19 cellular contexts compared by ENCODE assay signal in genomic region chr9:34428325-34428958, GRCh38. TPM values are rescaled to one million over a fixed set of nuclear protein-coding genes. Genes with fewer than 3 reads are reported as not detected.
DNase-seq lines count a peak whose midpoint lies in the region; ATAC-seq and TF ChIP-seq lines count a peak whose summit lies in the region.
"Had no signal": no experiment of that assay in that cellular context is flagged by ENCODE, and none has a peak within 500 bp of the region (broad histone marks: within the 10 kb centered on the region; RNA-seq: fewer than 3 reads in every experiment).

No MANE protein-coding gene starts in this region.

- intact Hi-C loops in left lung (cut with DNase I): no loop called here
- intact Hi-C loops in activated T-helper 2 cell treated with anti-CD3 and anti-CD28 coated beads, Interferon-gamma antibody, Interleukin-2, Interleukin-4, amounts not matched to agents 10 μg/mL and 5 μg/mL and 100 μg/mL, durations not matched to agents 14 hours and 24 hours and 36 hours (cut with micrococcal nuclease): no loop called here

- H3K9ac ChIP-seq in adipocyte (ENCODE audit: low read length): no peak overlapping the region

- no peaks in the 10 kb centered on the region for H3K9me3 Mint-ChIP-seq in activated T-helper 2 cell treated with anti-CD3 and anti-CD28 coated beads, Interferon-gamma antibody, Interleukin-2, Interleukin-4, amounts not matched to agents 10 μg/mL and 5 μg/mL and 100 μg/mL, durations not matched to agents 14 hours and 24 hours and 36 hours
- H3K9me3 Mint-ChIP-seq in stimulated activated effector memory CD8-positive, alpha-beta T cell treated with anti-CD3 and anti-CD28 coated beads, Interleukin-12 subunit alpha, Interleukin-12 subunit beta, amount 100 ng/mL, for 72 hours: no peaks in the 10 kb centered on the region
- H3K9me3 Mint-ChIP-seq: stimulated activated naive CD8-positive, alpha-beta T cell treated with anti-CD3 and anti-CD28 coated beads, Interleukin-15, amount 100 ng/mL, for 72 hours had no signal

- TF ChIP-seq CTCF in left lung (IDR thresholded peaks at IDR 0.05): no peak

- no peaks in the 10 kb centered on the region for H3K27me3 ChIP-seq in adipocyte (replicated peaks; ENCODE audit: control insufficient read depth, insufficient read depth, low read length)
- no peaks in the 10 kb centered on the region for H3K27me3 ChIP-seq in left lung
- H3K27me3 ChIP-seq: colonic mucosa, Peyer's patch had no signal

- H3K4me1 Mint-ChIP-seq in activated T-helper 2 cell treated with anti-CD3 and anti-CD28 coated beads, Interferon-gamma antibody, Interleukin-2, Interleukin-4, amounts not matched to agents 10 μg/mL and 5 μg/mL and 100 μg/mL, durations not matched to agents 14 hours and 24 hours and 36 hours (ENCODE audit: low read depth): no peaks in the 10 kb centered on the region
- peaks cover 5% of the 10 kb centered on the region for H3K4me1 Mint-ChIP-seq in stimulated activated effector memory CD8-positive, alpha-beta T cell treated with anti-CD3 and anti-CD28 coated beads, Interleukin-12 subunit alpha, Interleukin-12 subunit beta, amount 100 ng/mL, for 72 hours
- H3K4me1 Mint-ChIP-seq: stimulated activated naive CD8-positive, alpha-beta T cell treated with anti-CD3 and anti-CD28 coated beads, Interleukin-15, amount 100 ng/mL, for 72 hours had no signal

- peak; percentile 25 for DNase-seq in Ammon's horn (ENCODE audit: low spot score)
- DNase-seq in NCI-H1694 (lab: John Stamatoyannopoulos, UW): peak; percentile 34
- DNase-seq in adipocyte (ENCODE audit: low read depth): peak; percentile 29
- DNase-seq in left lung: no peak
- DNase-seq in NCI-H526 (lab: John Stamatoyannopoulos, UW): no peak
- no peak for DNase-seq in activated T-helper 2 cell treated with anti-CD3 and anti-CD28 coated beads, Interferon-gamma antibody, Interleukin-2, Interleukin-4, amounts not matched to agents 10 μg/mL and 5 μg/mL and 100 μg/mL, durations not matched to agents 14 hours and 24 hours and 36 hours (ENCODE audit: low spot score)
- no peak for DNase-seq in stimulated activated effector memory CD8-positive, alpha-beta T cell treated with anti-CD3 and anti-CD28 coated beads, Interleukin-12 subunit alpha, Interleukin-12 subunit beta, amount 100 ng/mL, for 72 hours (ENCODE audit: low spot score in 2 of 2)
- DNase-seq in COLO829 (ENCODE audit: low spot score): no peak
- DNase-seq: activated CD8-positive, alpha-beta memory T cell treated with anti-CD3 and anti-CD28 coated beads, Interleukin-2, amount 50 U/mL, for 48 hours; colonic mucosa; Karpas-422; mammary epithelial cell; NCI-H345; Peyer's patch; stimulated activated naive CD8-positive, alpha-beta T cell treated with anti-CD3 and anti-CD28 coated beads, Interleukin-15, amount 100 ng/mL, for 72 hours had no signal

- H3K9me3 ChIP-seq in adipocyte (ENCODE audit: control insufficient read depth, low read length) (no peaks in the 10 kb centered on the region), left lung (no peaks in the 10 kb centered on the region)
- H3K9me3 ChIP-seq: colonic mucosa, Peyer's patch had no signal

- no peak overlapping the region for H3K4me3 Mint-ChIP-seq in activated T-helper 2 cell treated with anti-CD3 and anti-CD28 coated beads, Interferon-gamma antibody, Interleukin-2, Interleukin-4, amounts not matched to agents 10 μg/mL and 5 μg/mL and 100 μg/mL, durations not matched to agents 14 hours and 24 hours and 36 hours (ENCODE audit: low read depth)
- no peak overlapping the region for H3K4me3 Mint-ChIP-seq in stimulated activated effector memory CD8-positive, alpha-beta T cell treated with anti-CD3 and anti-CD28 coated beads, Interleukin-12 subunit alpha, Interleukin-12 subunit beta, amount 100 ng/mL, for 72 hours
- H3K4me3 Mint-ChIP-seq: activated naive CD8-positive, alpha-beta T cell; stimulated activated naive CD8-positive, alpha-beta T cell treated with anti-CD3 and anti-CD28 coated beads, Interleukin-15, amount 100 ng/mL, for 72 hours had no signal

- H3K27me3 Mint-ChIP-seq in activated T-helper 2 cell treated with anti-CD3 and anti-CD28 coated beads, Interferon-gamma antibody, Interleukin-2, Interleukin-4, amounts not matched to agents 10 μg/mL and 5 μg/mL and 100 μg/mL, durations not matched to agents 14 hours and 24 hours and 36 hours (ENCODE audit: low read depth): no peaks in the 10 kb centered on the region
- H3K27me3 Mint-ChIP-seq: activated naive CD8-positive, alpha-beta T cell; stimulated activated naive CD8-positive, alpha-beta T cell treated with anti-CD3 and anti-CD28 coated beads, Interleukin-15, amount 100 ng/mL, for 72 hours had no signal

- ATAC-seq in left lung: peak; percentile 58
- no peak for ATAC-seq in stimulated activated effector memory CD8-positive, alpha-beta T cell treated with anti-CD3 and anti-CD28 coated beads, Interleukin-12 subunit alpha, Interleukin-12 subunit beta, amount 100 ng/mL, for 72 hours
- ATAC-seq: activated CD4-positive, CD25-positive, alpha-beta regulatory T cell treated with anti-CD3 and anti-CD28 coated beads, Interleukin-2, amount 50 U/mL, for 24 hours; HCT116; stimulated activated naive CD8-positive, alpha-beta T cell treated with anti-CD3 and anti-CD28 coated beads, Interleukin-15, amount 100 ng/mL, for 72 hours had no signal

- peaks cover 8% of the 10 kb centered on the region for H3K36me3 ChIP-seq in adipocyte (ENCODE audit: control insufficient read depth, insufficient read depth, low read length, severe bottlenecking)
- H3K36me3 ChIP-seq in left lung: no peaks in the 10 kb centered on the region
- H3K36me3 ChIP-seq: colonic mucosa, Peyer's patch had no signal

- peaks cover 16% of the 10 kb centered on the region for H3K4me1 ChIP-seq in adipocyte (ENCODE audit: control insufficient read depth, insufficient read depth, low read length)
- peaks cover 0 to 3% of the 10 kb centered on the region in 2 donors for H3K4me1 ChIP-seq in left lung
- H3K4me1 ChIP-seq: colonic mucosa, Peyer's patch had no signal

- H3K27ac ChIP-seq in left lung: no peak overlapping the region
- H3K27ac ChIP-seq: colonic mucosa, Peyer's patch had no signal

- H3K4me3 ChIP-seq in adipocyte (ENCODE audit: low read length): no peak overlapping the region
- H3K4me3 ChIP-seq in left lung: no peak overlapping the region
- H3K4me3 ChIP-seq: colonic mucosa, Peyer's patch had no signal

- H3K36me3 Mint-ChIP-seq in activated T-helper 2 cell treated with anti-CD3 and anti-CD28 coated beads, Interferon-gamma antibody, Interleukin-2, Interleukin-4, amounts not matched to agents 10 μg/mL and 5 μg/mL and 100 μg/mL, durations not matched to agents 14 hours and 24 hours and 36 hours (ENCODE audit: low read depth): no peaks in the 10 kb centered on the region
- H3K36me3 Mint-ChIP-seq in stimulated activated effector memory CD8-positive, alpha-beta T cell treated with anti-CD3 and anti-CD28 coated beads, Interleukin-12 subunit alpha, Interleukin-12 subunit beta, amount 100 ng/mL, for 72 hours: no peaks in the 10 kb centered on the region

- H3K27ac Mint-ChIP-seq in activated T-helper 2 cell treated with anti-CD3 and anti-CD28 coated beads, Interferon-gamma antibody, Interleukin-2, Interleukin-4, amounts not matched to agents 10 μg/mL and 5 μg/mL and 100 μg/mL, durations not matched to agents 14 hours and 24 hours and 36 hours: no peak overlapping the region
- no peak overlapping the region for H3K27ac Mint-ChIP-seq in stimulated activated effector memory CD8-positive, alpha-beta T cell treated with anti-CD3 and anti-CD28 coated beads, Interleukin-12 subunit alpha, Interleukin-12 subunit beta, amount 100 ng/mL, for 72 hours
- H3K27ac Mint-ChIP-seq: activated naive CD8-positive, alpha-beta T cell had no signal

RNA-seq across cellular contexts. Expression of gene FAM219A, which starts 29.9 kb away (rescaled TPM):
- total RNA-seq in left lung: 10 to 100 TPM; 18.0 to 23.0 TPM
- 17.3 and 19.7 TPM in 2 replicates for total RNA-seq in activated T-helper 2 cell treated with anti-CD3 and anti-CD28 coated beads, Interferon-gamma antibody, Interleukin-2, Interleukin-4, amounts not matched to agents 10 μg/mL and 5 μg/mL and 100 μg/mL, durations not matched to agents 14 hours and 24 hours and 36 hours

RNA-seq across cellular contexts. Expression of gene DNAI1, which starts 30.2 kb away (rescaled TPM):
- total RNA-seq in left lung: 1 to 10 TPM in 1 of 2 donors, under 1 TPM in 1; 0.29 to 4.1 TPM
- total RNA-seq in activated T-helper 2 cell treated with anti-CD3 and anti-CD28 coated beads, Interferon-gamma antibody, Interleukin-2, Interleukin-4, amounts not matched to agents 10 μg/mL and 5 μg/mL and 100 μg/mL, durations not matched to agents 14 hours and 24 hours and 36 hours: not detected in 2 replicates
- total RNA-seq: colonic mucosa, mammary epithelial cell, Peyer's patch, skeletal muscle tissue had no signal

RNA-seq across cellular contexts. Expression of gene MYORG, which starts 51.7 kb away (rescaled TPM):
- total RNA-seq in left lung: 10 to 100 TPM in 1 of 2 donors, 1 to 10 TPM in 1; 6.9 to 22.6 TPM
- 1.6 TPM in 2 replicates for total RNA-seq in activated T-helper 2 cell treated with anti-CD3 and anti-CD28 coated beads, Interferon-gamma antibody, Interleukin-2, Interleukin-4, amounts not matched to agents 10 μg/mL and 5 μg/mL and 100 μg/mL, durations not matched to agents 14 hours and 24 hours and 36 hours

Comparison
In these comparisons a context has a peak if more than half of its experiments do, and no peak if none do; other contexts are left out.
1. DNase-seq: peak in Ammon's horn (single experiment), NCI-H1694 (single experiment) and adipocyte (single experiment); none in left lung (0 of 2), NCI-H526 (0 of 2), activated T-helper 2 cell treated with anti-CD3 and anti-CD28 coated beads, Interferon-gamma antibody, Interleukin-2, Interleukin-4, amounts not matched to agents 10 μg/mL and 5 μg/mL and 100 μg/mL, durations not matched to agents 14 hours and 24 hours and 36 hours (single experiment), stimulated activated effector memory CD8-positive, alpha-beta T cell treated with anti-CD3 and anti-CD28 coated beads, Interleukin-12 subunit alpha, Interleukin-12 subunit beta, amount 100 ng/mL, for 72 hours (0 of 2) and COLO829 (single experiment).